In the genomic region with DNA sequence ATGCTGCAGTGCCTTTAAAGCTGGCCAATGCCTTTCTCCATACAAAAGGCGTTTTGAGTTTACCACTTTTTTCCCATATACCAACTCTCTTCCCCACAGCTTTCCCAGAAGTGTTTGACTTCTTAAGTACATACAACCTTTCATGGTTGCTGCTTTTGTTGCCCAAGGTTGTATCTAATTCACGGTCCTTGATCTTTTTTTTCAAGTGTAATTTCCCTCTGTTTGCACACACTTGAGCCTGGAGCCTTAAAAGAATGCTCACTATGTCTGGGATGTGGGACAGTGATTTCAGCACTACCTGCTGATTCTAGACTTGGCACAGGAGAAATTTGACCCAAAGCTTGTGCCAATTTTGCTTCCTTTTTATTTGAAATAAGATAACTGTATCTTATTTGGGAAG, we compare ENCODE assay signal across 6 cellular contexts.
DNase-seq lines count a peak whose midpoint lies in the region; ATAC-seq, FAIRE-seq and TF ChIP-seq lines count a peak whose summit lies in the region.
"Not testable (repeated sequence)": the region's sequence is repeated elsewhere in the genome, so short reads cannot be mapped to it uniquely, and the experiment has no call there.

No MANE protein-coding gene starts in this region.

- H3K79me2 ChIP-seq in HepG2 (ENCODE audit: insufficient read depth, low read length), result not testable (repeated sequence)

- TF ChIP-seq RAD21 in HepG2 (CRISPR knock-in tag; IDR thresholded peaks at IDR 0.05), result not testable (repeated sequence)

- H3K9ac ChIP-seq in HepG2 (ENCODE audit: insufficient read depth, low read depth, low read length), result not testable (repeated sequence)

- POLR2A ChIA-PET in HepG2 (lab: Yijun Ruan, JAX), result not testable (repeated sequence)

- H3K27ac ChIP-seq in left lung; HepG2 (ENCODE audit: extremely low read length, insufficient read depth, low read length); lower lobe of right lung; lung (ENCODE audit: low read depth in 1 of 2, low read length in 1 of 2); thyroid gland; upper lobe of right lung: not testable (repeated sequence)

- BruUV-seq in HepG2 (replicated peaks; lab: Mats Ljungman, UMichigan), result not testable (repeated sequence)

- not testable (repeated sequence) for H3K9me3 ChIP-seq in left lung; HepG2 (ENCODE audit: low read length); lower lobe of right lung; lung (ENCODE audit: control insufficient read depth in 2 of 2, insufficient read depth in 1 of 2, low read length in 1 of 2); thyroid gland; upper lobe of right lung

- WGBS in HepG2 (ENCODE audit: low lambda C conversion rate), result 6% methylated on average over 2 of the region's 2 CpGs
- WGBS in lung, 2 donors, result 72 to 76% methylated on average over 1 of the region's 2 CpGs
- 27 to 48% methylated on average over 2 of the region's 2 CpGs for WGBS in thyroid gland, 2 donors

- not testable (repeated sequence) for H3K4me2 ChIP-seq in HepG2 (ENCODE audit: low read depth, low read length)

- not testable (repeated sequence) for H3K4me1 ChIP-seq in left lung; lower lobe of right lung; lung (ENCODE audit: control insufficient read depth in 2 of 2, insufficient read depth in 2 of 2, low read length in 2 of 2); thyroid gland; upper lobe of right lung
- H3K4me1 ChIP-seq in HepG2 (ENCODE audit: insufficient read depth, low read length), result peaks cover 15% of the 10 kb centered on the region

- H3K36me3 ChIP-seq in left lung; HepG2 (replicated peaks in 1 of 2; ENCODE audit: control insufficient read depth in 1 of 2, insufficient read depth in 2 of 2, low read length in 2 of 2); lower lobe of right lung; lung (ENCODE audit: control insufficient read depth in 2 of 2, insufficient read depth in 2 of 2, low read length in 2 of 2); thyroid gland; upper lobe of right lung: not testable (repeated sequence)

- H4K20me1 ChIP-seq in HepG2 (ENCODE audit: insufficient read depth, low read length), result not testable (repeated sequence)

- peak in 1 of 2 experiments; percentile 52; a peak in 1 of 4 replicates for TF ChIP-seq EP300 in HepG2 (IDR thresholded peaks at IDR 0.05; ENCODE audit: low read depth in 2 of 2, low read length in 2 of 2)
- peak; percentile 59; the same call in 1 of the 2 replicates for TF ChIP-seq EP300 in HepG2 (CRISPR knock-in tag; IDR thresholded peaks at IDR 0.05; ENCODE audit: borderline replicate concordance)

- CTCF ChIA-PET in HepG2 (lab: Yijun Ruan, JAX; ENCODE audit: low intra/inter-chr PET ratio, low total read pairs), result not testable (repeated sequence)

- not testable (repeated sequence) for DNase-seq in left lung; lower lobe of right lung; lung (ENCODE audit: low spot score); upper lobe of right lung
- DNase-seq in HepG2 (ENCODE audit: low spot score) (peak; percentile 40), thyroid gland (peak; percentile 14 to 31)

- not testable (repeated sequence) for TF ChIP-seq CTCF in left lung (IDR thresholded peaks at IDR 0.05); HepG2 (CRISPR knock-in tag; IDR thresholded peaks at IDR 0.05); lower lobe of right lung (IDR thresholded peaks at IDR 0.05); lung (IDR thresholded peaks at IDR 0.05; ENCODE audit: control extremely low read depth, extremely low read depth); thyroid gland (IDR thresholded peaks at IDR 0.05); upper lobe of right lung (IDR thresholded peaks at IDR 0.05)

- not testable (repeated sequence) for TF ChIP-seq POLR2A in HepG2 (IDR thresholded peaks at IDR 0.05; ENCODE audit: insufficient read depth in 1 of 2, low read depth in 2 of 2, low read length in 2 of 2); thyroid gland (IDR thresholded peaks at IDR 0.05)

- not testable (repeated sequence) for H2AFZ ChIP-seq in HepG2 (ENCODE audit: low read length)

- intact Hi-C loops in left lung (cut with DNase I); HepG2 (cut with micrococcal nuclease; ENCODE audit: unreplicated experiment); lower lobe of right lung (cut with DNase I); thyroid gland (cut with DNase I); upper lobe of right lung (cut with DNase I): not testable (repeated sequence)

- H3K27me3 ChIP-seq in left lung; HepG2 (ENCODE audit: control insufficient read depth in 1 of 2, insufficient read depth in 2 of 2, low read length in 2 of 2); lower lobe of right lung (ENCODE audit: low read depth); lung (ENCODE audit: control insufficient read depth, insufficient read depth); thyroid gland; upper lobe of right lung: not testable (repeated sequence)

- peak; percentile 68 for FAIRE-seq in HepG2 (lab: Jason Lieb, UNC)

- ATAC-seq in left lung, result peak; percentile 97
- peak; percentile 92 for ATAC-seq in HepG2
- ATAC-seq in lower lobe of right lung, result peak; percentile 89 to 97
- peak; percentile 53 for ATAC-seq in lung (ENCODE audit: insufficient read depth, low FRiP score)
- peak; percentile 93 for ATAC-seq in upper lobe of right lung

- H3K4me3 ChIP-seq in left lung; HepG2 (replicated peaks in 1 of 3; ENCODE audit: insufficient read depth in 1 of 3, low read depth in 2 of 3, low read length in 3 of 3); lower lobe of right lung; lung; thyroid gland (replicated peaks in 1 of 3); upper lobe of right lung: not testable (repeated sequence)

- in situ Hi-C loops in HepG2 (cut with HindIII; ENCODE audit: extremely low pct_ligation_motif_present, low pct_unique_long_range_greater_than_20kb), result not testable (repeated sequence)

TF ChIP-seq in HepG2, 621 proteins besides CTCF, POLR2A, EP300 and RAD21:
- 0 out of 2 replicates have a peak, but pooled peaks have one; percentile 12 for TF ChIP-seq CEBPG (CRISPR knock-in tag; IDR thresholded peaks at IDR 0.05)
- peak; percentile 40; the same call in 1 of the 2 replicates for TF ChIP-seq CREM (IDR thresholded peaks at IDR 0.05)
- TF ChIP-seq CREM (CRISPR knock-in tag; IDR thresholded peaks at IDR 0.05); SOX13 (IDR thresholded peaks at IDR 0.05): not testable (repeated sequence)
- TF ChIP-seq ISL2 (CRISPR knock-in tag; IDR thresholded peaks at IDR 0.05), result peak; percentile 66
- peak; percentile 81 for TF ChIP-seq NCOA2 (CRISPR knock-in tag; IDR thresholded peaks at IDR 0.05)
- peak in 1 of 2 experiments; percentile 64; a peak in 2 of 4 replicates for TF ChIP-seq SOX13 (CRISPR knock-in tag; conservative IDR thresholded peaks at IDR 0.05 in 1 of 2, IDR thresholded peaks at IDR 0.05 in 1 of 2)
- peak; percentile 65 for TF ChIP-seq TCF7 (IDR thresholded peaks at IDR 0.05; ENCODE audit: low read depth)
- TF ChIP-seq BCL6 (CRISPR knock-in tag; IDR thresholded peaks at IDR 0.05), result peak; percentile 10; the same call in 1 of the 2 replicates
TF ChIP-seq in HepG2: peak in this region for 7; not testable (repeated sequence) for 614.
